ENCODE assay signal across 30 cellular contexts in genomic region chr2:11288431-11288830, GRCh38. TPM values are rescaled to one million over a fixed set of nuclear protein-coding genes. Genes with fewer than 3 reads are reported as not detected.
A peak's percentile ranks its signal among the peaks of the same experiment; 100 is the strongest.
DNase-seq lines count a peak whose midpoint lies in the region; ATAC-seq and TF ChIP-seq lines count a peak whose summit lies in the region.
"Had no signal": no experiment of that assay in that cellular context is flagged by ENCODE, and none has a peak within 500 bp of the region (broad histone marks: within the 10 kb centered on the region; RNA-seq: fewer than 3 reads in every experiment).

No MANE protein-coding gene starts in this region.

- TF ChIP-seq CTCF in HEK293 (tag by site-specific recombination; IDR thresholded peaks at IDR 0.05) (no peak), psoas muscle (IDR thresholded peaks at IDR 0.05) (no peak), foreskin fibroblast (IDR thresholded peaks at IDR 0.05; ENCODE audit: low read depth, low read length) (no peak)

- POLR2A ChIA-PET in HEK293 (lab: Yijun Ruan, JAX) = no interaction called here
- POLR2A ChIA-PET in naive thymus-derived CD4-positive, alpha-beta T cell (lab: Charles Lee) = no interaction called here

- CTCF ChIA-PET in HEK293 (lab: Yijun Ruan, JAX) = no interaction called here
- CTCF ChIA-PET in naive thymus-derived CD4-positive, alpha-beta T cell (lab: Charles Lee) = no interaction called here

- H3K27me3 ChIP-seq in psoas muscle (ENCODE audit: insufficient read depth in 3 of 3, low read length in 2 of 3) = no peaks in the 10 kb centered on the region
- H3K27me3 ChIP-seq in naive thymus-derived CD4-positive, alpha-beta T cell (ENCODE audit: control insufficient read depth in 2 of 2, insufficient read depth in 2 of 2, low read length in 2 of 2) = no peaks in the 10 kb centered on the region
- H3K27me3 ChIP-seq: ovary, vagina had no signal

- no peaks in the 10 kb centered on the region for H3K27me3 Mint-ChIP-seq in naive thymus-derived CD4-positive, alpha-beta T cell
- H3K27me3 Mint-ChIP-seq: activated CD8-positive, alpha-beta memory T cell treated with anti-CD3 and anti-CD28 coated beads, Interleukin-2, amount 10 ng/mL, durations not matched to agents 7 days and 5 days had no signal

- intact Hi-C loops in psoas muscle (cut with DNase I) = loop anchor here in 1 of 2 donors (5.0 kb wide), 1 partner anchor 54 kb away; the partner anchor contains the start of gene ROCK2
- intact Hi-C loops in naive thymus-derived CD4-positive, alpha-beta T cell (cut with micrococcal nuclease) = no loop called here

- peak overlapping the region; percentile 9 to 45 for H3K27ac Mint-ChIP-seq in activated naive CD4-positive, alpha-beta T cell treated with anti-CD3 and anti-CD28 coated beads, Interleukin-2, amount 50 U/mL, for 72 hours
- H3K27ac Mint-ChIP-seq in naive thymus-derived CD4-positive, alpha-beta T cell = peak overlapping the region in 4 of 9 donors; percentile 0 to 82 (median 41)
- H3K27ac Mint-ChIP-seq: activated CD8-positive, alpha-beta memory T cell treated with anti-CD3 and anti-CD28 coated beads, Interleukin-2, amount 10 ng/mL, durations not matched to agents 7 days and 5 days; CD14-positive monocyte had no signal

- peaks cover 4% of the 10 kb centered on the region in 2 donors for H3K9me3 Mint-ChIP-seq in activated naive CD4-positive, alpha-beta T cell treated with anti-CD3 and anti-CD28 coated beads, Interleukin-2, amount 50 U/mL, for 72 hours
- peaks cover 0 to 22% (median 9%) of the 10 kb centered on the region in 11 donors for H3K9me3 Mint-ChIP-seq in naive thymus-derived CD4-positive, alpha-beta T cell
- H3K9me3 Mint-ChIP-seq: natural killer cell had no signal

- H3K4me3 Mint-ChIP-seq in naive thymus-derived CD4-positive, alpha-beta T cell = no peak overlapping the region
- H3K4me3 Mint-ChIP-seq: activated CD8-positive, alpha-beta memory T cell treated with anti-CD3 and anti-CD28 coated beads, Interleukin-2, amount 10 ng/mL, durations not matched to agents 7 days and 5 days; activated T-cell treated with anti-CD3 and anti-CD28 coated beads, Interleukin-2, amount 50 U/mL, for 4 hours; CD14-positive monocyte; natural killer cell had no signal

- H3K36me3 ChIP-seq in HEK293 (ENCODE audit: control insufficient read depth in 2 of 2, insufficient read depth in 1 of 2, low read length in 2 of 2) (peaks cover 0 to 22% of the 10 kb centered on the region in 2 experiments; a peak in 1 of 3 replicates), psoas muscle (ENCODE audit: insufficient read depth in 1 of 2, low read depth in 1 of 2) (peaks cover 0 to 19% of the 10 kb centered on the region in 2 donors)
- peaks cover 0 to 21% (median 0%) of the 10 kb centered on the region in 3 experiments for H3K36me3 ChIP-seq in naive thymus-derived CD4-positive, alpha-beta T cell (ENCODE audit: control insufficient read depth in 2 of 3, insufficient read depth in 3 of 3, low read length in 3 of 3)
- H3K36me3 ChIP-seq: ovary had no signal

- peaks cover 6 to 40% (median 36%) of the 10 kb centered on the region in 7 donors for H3K4me1 Mint-ChIP-seq in naive thymus-derived CD4-positive, alpha-beta T cell

- H3K27ac ChIP-seq in HEK293 (ENCODE audit: extremely low read depth, low read depth, low read length) (no peak overlapping the region), psoas muscle (peak overlapping the region; percentile 77)
- H3K27ac ChIP-seq in naive thymus-derived CD4-positive, alpha-beta T cell (ENCODE audit: low read depth, low read length) = no peak overlapping the region
- H3K27ac ChIP-seq: ovary, thoracic aorta, vagina had no signal

- H3K9me3 ChIP-seq in HEK293 (ENCODE audit: control insufficient read depth, insufficient read depth, low read depth, low read length) (no peaks in the 10 kb centered on the region), psoas muscle (no peaks in the 10 kb centered on the region)
- peaks cover 0 to 8% (median 0%) of the 10 kb centered on the region in 3 experiments for H3K9me3 ChIP-seq in naive thymus-derived CD4-positive, alpha-beta T cell (ENCODE audit: control insufficient read depth in 2 of 3, low read length in 3 of 3)
- H3K9me3 ChIP-seq: ovary, thoracic aorta, vagina had no signal

- H3K4me1 ChIP-seq in HEK293 (ENCODE audit: control insufficient read depth, insufficient read depth, low read length) = peaks cover 4% of the 10 kb centered on the region
- H3K4me1 ChIP-seq in psoas muscle = peaks cover 66% of the 10 kb centered on the region
- H3K4me1 ChIP-seq in naive thymus-derived CD4-positive, alpha-beta T cell (ENCODE audit: control insufficient read depth in 2 of 2, insufficient read depth in 2 of 2, low read length in 2 of 2) = peaks cover 0 to 8% of the 10 kb centered on the region in 2 donors

- WGBS in psoas muscle, 3 donors = 59 to 68% (median 63%) methylated on average over 3 of the region's 3 CpGs

- DNase-seq in activated naive CD4-positive, alpha-beta T cell treated with anti-CD3 and anti-CD28 coated beads, Interleukin-2, amount 50 U/mL, for 72 hours (ENCODE audit: low spot score in 2 of 2) = no peak
- no peak for DNase-seq in activated naive CD4-positive, alpha-beta T cell treated with anti-CD3 and anti-CD28 coated beads, Interleukin-2, amount 50 U/mL, for 16 hours
- DNase-seq in iPS-NIHi11 (ENCODE audit: low spot score) (peak; percentile 12), psoas muscle (no peak), foreskin fibroblast (no peak)
- DNase-seq in naive thymus-derived CD4-positive, alpha-beta T cell = no peak
- DNase-seq: activated CD4-positive, alpha-beta T cell treated with anti-CD3 and anti-CD28 coated beads, Interleukin-2, amount 50 U/mL, for 1 hour; activated CD4-positive, CD25-positive, alpha-beta regulatory T cell; activated CD8-positive, alpha-beta memory T cell treated with anti-CD3 and anti-CD28 coated beads, Interleukin-2, amount 10 ng/mL, durations not matched to agents 7 days and 5 days; activated gamma-delta T cell; activated T-cell treated with anti-CD3 and anti-CD28 coated beads, Interleukin-2, amount 50 U/mL, for 4 hours; DMS79 treated with DMSO at 0.1 percent for 48 hours; GF-D8; islet precursor cell; natural killer cell; NCI-H1105; NCI-H187 treated with DMSO at 0.1 percent for 48 hours; NCI-H510A treated with DMSO at 0.1 percent for 48 hours; ovary; retina; RPMI8226; stimulated activated naive CD8-positive, alpha-beta T cell treated with anti-CD3 and anti-CD28 coated beads, Interleukin-15, Interleukin-2, amounts not matched to agents 100 U/mL and 50 U/mL, for 24 hours; T-helper 1 cell had no signal

- no peak for ATAC-seq in activated naive CD4-positive, alpha-beta T cell treated with anti-CD3 and anti-CD28 coated beads, Interleukin-2, amount 50 U/mL, for 72 hours
- no peak for ATAC-seq in psoas muscle
- ATAC-seq in naive thymus-derived CD4-positive, alpha-beta T cell = no peak
- no peak for ATAC-seq in GM19467 (IDR thresholded peaks at IDR 0.05; ENCODE audit: unreplicated experiment)
- ATAC-seq: activated CD8-positive, alpha-beta memory T cell treated with anti-CD3 and anti-CD28 coated beads, Interleukin-2, amount 10 ng/mL, durations not matched to agents 7 days and 5 days; activated T-cell treated with anti-CD3 and anti-CD28 coated beads, Interleukin-2, amount 50 U/mL, for 4 hours; K562; natural killer cell; stimulated activated naive CD8-positive, alpha-beta T cell treated with anti-CD3 and anti-CD28 coated beads, Interleukin-15, Interleukin-2, amounts not matched to agents 100 U/mL and 50 U/mL, for 24 hours had no signal

- H3K36me3 Mint-ChIP-seq in activated naive CD4-positive, alpha-beta T cell treated with anti-CD3 and anti-CD28 coated beads, Interleukin-2, amount 50 U/mL, for 72 hours = peaks cover 16 to 23% of the 10 kb centered on the region in 2 donors
- H3K36me3 Mint-ChIP-seq in naive thymus-derived CD4-positive, alpha-beta T cell = peaks cover 11 to 32% (median 30%) of the 10 kb centered on the region in 5 donors
- H3K36me3 Mint-ChIP-seq: natural killer cell had no signal

- H3K4me3 ChIP-seq in HEK293 (ENCODE audit: low read depth, low read length) (no peak overlapping the region), psoas muscle (peak overlapping the region; percentile 18), foreskin fibroblast (ENCODE audit: low read depth in 1 of 2, low read length in 2 of 2) (no peak overlapping the region)
- H3K4me3 ChIP-seq in naive thymus-derived CD4-positive, alpha-beta T cell (ENCODE audit: low read length) = no peak overlapping the region
- H3K4me3 ChIP-seq: K562, ovary, smooth muscle cell, thoracic aorta, vagina had no signal

TF ChIP-seq in HEK293, 187 proteins besides CTCF, POLR2A, EP300 and RAD21:
- TF ChIP-seq GLIS1 (tag by site-specific recombination; IDR thresholded peaks at IDR 0.05) = no peak
- TF ChIP-seq ZBTB17 (tag by site-specific recombination; IDR thresholded peaks at IDR 0.05) = peak; percentile 87

RNA-seq across cellular contexts. Expression of gene ROCK2, which starts 56.0 kb away (rescaled TPM):
- total RNA-seq in activated naive CD4-positive, alpha-beta T cell treated with anti-CD3 and anti-CD28 coated beads, Interleukin-2, amount 50 U/mL, for 72 hours = 10 to 100 TPM in 1 of 2 donors, 1 to 10 TPM in 1; 7.5 to 15.4 TPM
- 10 to 100 TPM; 59.9 to 80.1 (median 62.4) TPM for total RNA-seq in psoas muscle
- 10 to 100 TPM; 12.1 to 84.4 (median 25.8) TPM for polyA plus RNA-seq in psoas muscle
- 10 to 100 TPM; 12.0 to 23.9 (median 18.8) TPM for total RNA-seq in naive thymus-derived CD4-positive, alpha-beta T cell
- 10 to 100 TPM; 13.2 to 16.2 TPM for polyA plus RNA-seq in naive thymus-derived CD4-positive, alpha-beta T cell
